8 cellular contexts compared by ENCODE assay signal in the genomic region with DNA sequence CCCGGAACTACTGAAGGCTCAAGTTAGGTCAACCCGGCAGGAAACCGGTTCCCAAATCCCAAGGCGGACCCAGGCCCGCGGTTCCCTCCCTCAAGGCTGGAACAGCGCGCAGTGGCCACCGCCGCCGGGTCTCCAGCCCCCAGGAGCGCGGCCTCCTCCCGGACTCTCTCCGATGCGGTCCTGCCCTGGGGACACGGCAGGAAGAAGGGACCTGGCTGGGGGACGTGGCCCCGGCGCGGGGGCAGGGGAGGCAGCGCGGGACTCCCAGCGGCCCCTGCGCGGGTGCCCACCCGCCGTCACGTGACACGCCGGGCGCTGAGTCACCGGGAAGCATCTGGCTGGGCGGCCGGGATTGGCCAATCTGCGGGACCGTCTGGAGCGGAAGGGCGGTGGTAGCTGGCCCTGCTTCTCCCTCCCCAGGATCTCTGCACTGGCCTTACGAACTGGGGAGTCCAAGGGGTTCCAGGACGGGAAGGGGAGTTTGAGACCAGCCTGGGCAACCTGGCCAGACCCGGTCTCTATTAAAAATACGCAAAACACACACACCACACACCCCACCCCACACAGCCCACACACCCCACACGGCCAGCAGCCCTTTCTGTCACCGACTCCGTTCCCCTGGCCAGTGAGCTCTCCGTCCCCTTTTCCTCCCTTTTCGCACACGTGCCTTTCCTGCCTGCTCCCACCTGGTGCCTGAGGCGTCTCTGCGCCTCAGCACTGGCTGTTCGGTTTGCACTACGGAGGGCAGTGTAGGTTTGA. TPM values are rescaled to one million over a fixed set of nuclear protein-coding genes. Genes with fewer than 3 reads are reported as not detected.
DNase-seq lines count a peak whose midpoint lies in the region; ATAC-seq and TF ChIP-seq lines count a peak whose summit lies in the region.

No MANE protein-coding gene starts in this region.

- DNase-seq in C1 segment of cervical spinal cord (lab: John Stamatoyannopoulos, UW) (peak; percentile 84 to 98 (median 94)), NCI-H748 (lab: John Stamatoyannopoulos, UW; ENCODE audit: unreplicated experiment) (peak; percentile 94), dermis blood vessel endothelial cell (peak; percentile 97), lower leg skin (ENCODE audit: low spot score in 2 of 2) (peak; percentile 95 to 99)
- peak; percentile 86 for DNase-seq in activated CD4-positive, alpha-beta T cell treated with anti-CD3 and anti-CD28 coated beads, Interleukin-2, amount 50 U/mL, for 4 hours
- DNase-seq in stimulated activated CD4-positive, alpha-beta T cell treated with anti-CD3 and anti-CD28 coated beads, Interleukin-4, amount 100 ng/mL, for 48 hours (ENCODE audit: low read depth in 2 of 2), result peak; percentile 92 to 94

- 0 to 1% methylated on average over 24 to 49 of the region's 53 CpGs for WGBS in lower leg skin, 2 donors

- peak in 1 of 2 donors; percentile 89 for TF ChIP-seq POLR2A in lower leg skin (IDR thresholded peaks at IDR 0.05)

- ATAC-seq in GM19351 (IDR thresholded peaks at IDR 0.05; ENCODE audit: unreplicated experiment) (peak; percentile 73), HG03565 (IDR thresholded peaks at IDR 0.05; ENCODE audit: unreplicated experiment) (peak; percentile 74)

- TF ChIP-seq CTCF in lower leg skin (IDR thresholded peaks at IDR 0.05), result no peak

- intact Hi-C loops in lower leg skin (cut with DNase I; ENCODE audit: low total_unique reads), result no loop called here

- H3K4me3 ChIP-seq in lower leg skin (ENCODE audit: low read depth, poor library complexity, severe bottlenecking), result peak overlapping the region; percentile 68

RNA-seq across cellular contexts. Expression of a gene that starts 21.4 kb away (rescaled TPM):
- total RNA-seq in dermis blood vessel endothelial cell (2,930 and 8,332 TPM in 2 replicates), lower leg skin (over 10,000 TPM in 1 of 4 donors, 1,000 to 10,000 TPM in 3; 5,806 to 14,299 (median 7,416) TPM)

RNA-seq across cellular contexts. Expression of a gene that starts 47.4 kb away (rescaled TPM):
- total RNA-seq in dermis blood vessel endothelial cell (67.4 and 71.3 TPM in 2 replicates), lower leg skin (100 to 1,000 TPM in 1 of 4 donors, 10 to 100 TPM in 3; 73.1 to 103 (median 89.5) TPM)

RNA-seq across cellular contexts. Expression of a gene that starts 54.9 kb away (rescaled TPM):
- total RNA-seq in dermis blood vessel endothelial cell (50.4 and 189 TPM in 2 replicates), lower leg skin (100 to 1,000 TPM; 147 to 645 (median 301) TPM)

Comparison
In these comparisons a context has a peak if more than half of its experiments do, and no peak if none do; other contexts are left out.
1. Peak in every context shown above with its lines: DNase-seq, ATAC-seq and H3K4me3 ChIP-seq.